Comparison of ENCODE assay signal across 1 cellular context in the genomic region with DNA sequence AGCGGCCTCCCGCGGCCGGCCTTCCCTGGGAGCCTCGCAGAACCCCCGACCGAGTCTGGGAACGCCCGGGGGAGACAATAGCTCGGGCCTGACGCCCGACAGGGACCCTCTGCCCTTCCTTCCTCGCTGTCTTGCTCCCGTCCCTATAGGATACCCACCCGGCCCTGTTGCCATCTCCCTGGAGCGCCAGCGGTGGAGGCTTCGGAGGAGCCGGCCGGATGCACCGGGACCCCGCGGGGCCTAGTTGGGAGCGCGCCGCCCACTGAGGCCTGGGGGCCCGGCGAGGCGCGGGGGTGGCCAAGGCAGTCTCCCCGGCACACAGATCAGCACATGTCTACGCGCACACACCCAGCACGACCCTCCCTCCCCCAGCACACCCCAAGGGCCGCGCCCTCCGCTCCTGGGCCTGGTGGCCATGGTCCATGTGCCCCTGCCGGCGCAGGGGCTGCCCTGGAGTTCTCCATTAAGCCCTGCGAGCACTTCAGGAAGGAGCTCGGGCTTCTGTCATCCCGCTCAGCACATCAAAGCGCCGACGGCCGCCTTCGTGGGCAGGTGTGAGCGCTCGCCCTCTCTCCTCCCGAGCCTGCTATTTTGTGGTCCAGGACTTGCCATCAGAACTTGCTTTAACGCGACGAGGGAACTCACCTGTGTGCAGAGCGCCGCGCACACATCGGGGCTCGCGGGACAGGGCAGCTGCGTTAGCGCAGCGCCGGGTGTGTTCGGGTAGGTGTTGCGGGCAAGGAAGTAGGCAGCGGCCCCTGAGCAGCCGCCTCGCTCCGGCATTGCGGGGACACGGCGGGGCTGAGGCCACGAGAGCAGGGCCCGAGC.
TF ChIP-seq lines count a peak whose summit lies in the region.

No MANE protein-coding gene starts in this region.

TF ChIP-seq in WTC11, 78 proteins besides CTCF, POLR2A, EP300 and RAD21:
- TF ChIP-seq, protein P1, sequence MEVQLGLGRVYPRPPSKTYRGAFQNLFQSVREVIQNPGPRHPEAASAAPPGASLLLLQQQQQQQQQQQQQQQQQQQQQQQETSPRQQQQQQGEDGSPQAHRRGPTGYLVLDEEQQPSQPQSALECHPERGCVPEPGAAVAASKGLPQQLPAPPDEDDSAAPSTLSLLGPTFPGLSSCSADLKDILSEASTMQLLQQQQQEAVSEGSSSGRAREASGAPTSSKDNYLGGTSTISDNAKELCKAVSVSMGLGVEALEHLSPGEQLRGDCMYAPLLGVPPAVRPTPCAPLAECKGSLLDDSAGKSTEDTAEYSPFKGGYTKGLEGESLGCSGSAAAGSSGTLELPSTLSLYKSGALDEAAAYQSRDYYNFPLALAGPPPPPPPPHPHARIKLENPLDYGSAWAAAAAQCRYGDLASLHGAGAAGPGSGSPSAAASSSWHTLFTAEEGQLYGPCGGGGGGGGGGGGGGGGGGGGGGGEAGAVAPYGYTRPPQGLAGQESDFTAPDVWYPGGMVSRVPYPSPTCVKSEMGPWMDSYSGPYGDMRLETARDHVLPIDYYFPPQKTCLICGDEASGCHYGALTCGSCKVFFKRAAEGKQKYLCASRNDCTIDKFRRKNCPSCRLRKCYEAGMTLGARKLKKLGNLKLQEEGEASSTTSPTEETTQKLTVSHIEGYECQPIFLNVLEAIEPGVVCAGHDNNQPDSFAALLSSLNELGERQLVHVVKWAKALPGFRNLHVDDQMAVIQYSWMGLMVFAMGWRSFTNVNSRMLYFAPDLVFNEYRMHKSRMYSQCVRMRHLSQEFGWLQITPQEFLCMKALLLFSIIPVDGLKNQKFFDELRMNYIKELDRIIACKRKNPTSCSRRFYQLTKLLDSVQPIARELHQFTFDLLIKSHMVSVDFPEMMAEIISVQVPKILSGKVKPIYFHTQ (CRISPR knock-in tag; IDR thresholded peaks at IDR 0.05), result no peak
- TF ChIP-seq SP1 (CRISPR knock-in tag; conservative IDR thresholded peaks at IDR 0.05) (no peak), ZNF396 (CRISPR knock-in tag; IDR thresholded peaks at IDR 0.05; ENCODE audit: borderline replicate concordance) (no peak), IRF2 (CRISPR knock-in tag; IDR thresholded peaks at IDR 0.05; ENCODE audit: borderline replicate concordance, low read depth) (no peak), EMX1 (CRISPR knock-in tag; IDR thresholded peaks at IDR 0.05) (no peak), JUN (CRISPR knock-in tag; IDR thresholded peaks at IDR 0.05) (no peak), ZNF317 (CRISPR knock-in tag; IDR thresholded peaks at IDR 0.05; ENCODE audit: borderline replicate concordance, low read depth) (no peak), NFATC4 (CRISPR knock-in tag; IDR thresholded peaks at IDR 0.05) (no peak), ZNF416 (CRISPR knock-in tag; IDR thresholded peaks at IDR 0.05) (no peak), ZNF138 (CRISPR knock-in tag; conservative IDR thresholded peaks at IDR 0.05) (no peak), PRRX2 (CRISPR knock-in tag; IDR thresholded peaks at IDR 0.05) (no peak), SOX15 (CRISPR knock-in tag; IDR thresholded peaks at IDR 0.05) (no peak), ZNF263 (CRISPR knock-in tag; IDR thresholded peaks at IDR 0.05; ENCODE audit: low read depth) (no peak), ZNF423 (CRISPR knock-in tag; IDR thresholded peaks at IDR 0.05) (no peak), RORB (CRISPR knock-in tag; IDR thresholded peaks at IDR 0.05) (no peak)
- TF ChIP-seq, protein P2, sequence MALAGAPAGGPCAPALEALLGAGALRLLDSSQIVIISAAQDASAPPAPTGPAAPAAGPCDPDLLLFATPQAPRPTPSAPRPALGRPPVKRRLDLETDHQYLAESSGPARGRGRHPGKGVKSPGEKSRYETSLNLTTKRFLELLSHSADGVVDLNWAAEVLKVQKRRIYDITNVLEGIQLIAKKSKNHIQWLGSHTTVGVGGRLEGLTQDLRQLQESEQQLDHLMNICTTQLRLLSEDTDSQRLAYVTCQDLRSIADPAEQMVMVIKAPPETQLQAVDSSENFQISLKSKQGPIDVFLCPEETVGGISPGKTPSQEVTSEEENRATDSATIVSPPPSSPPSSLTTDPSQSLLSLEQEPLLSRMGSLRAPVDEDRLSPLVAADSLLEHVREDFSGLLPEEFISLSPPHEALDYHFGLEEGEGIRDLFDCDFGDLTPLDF (CRISPR knock-in tag; IDR thresholded peaks at IDR 0.05), result no peak
- TF ChIP-seq, protein P3, sequence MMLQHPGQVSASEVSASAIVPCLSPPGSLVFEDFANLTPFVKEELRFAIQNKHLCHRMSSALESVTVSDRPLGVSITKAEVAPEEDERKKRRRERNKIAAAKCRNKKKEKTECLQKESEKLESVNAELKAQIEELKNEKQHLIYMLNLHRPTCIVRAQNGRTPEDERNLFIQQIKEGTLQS (CRISPR knock-in tag; conservative IDR thresholded peaks at IDR 0.05), result no peak
- TF ChIP-seq, protein P4, sequence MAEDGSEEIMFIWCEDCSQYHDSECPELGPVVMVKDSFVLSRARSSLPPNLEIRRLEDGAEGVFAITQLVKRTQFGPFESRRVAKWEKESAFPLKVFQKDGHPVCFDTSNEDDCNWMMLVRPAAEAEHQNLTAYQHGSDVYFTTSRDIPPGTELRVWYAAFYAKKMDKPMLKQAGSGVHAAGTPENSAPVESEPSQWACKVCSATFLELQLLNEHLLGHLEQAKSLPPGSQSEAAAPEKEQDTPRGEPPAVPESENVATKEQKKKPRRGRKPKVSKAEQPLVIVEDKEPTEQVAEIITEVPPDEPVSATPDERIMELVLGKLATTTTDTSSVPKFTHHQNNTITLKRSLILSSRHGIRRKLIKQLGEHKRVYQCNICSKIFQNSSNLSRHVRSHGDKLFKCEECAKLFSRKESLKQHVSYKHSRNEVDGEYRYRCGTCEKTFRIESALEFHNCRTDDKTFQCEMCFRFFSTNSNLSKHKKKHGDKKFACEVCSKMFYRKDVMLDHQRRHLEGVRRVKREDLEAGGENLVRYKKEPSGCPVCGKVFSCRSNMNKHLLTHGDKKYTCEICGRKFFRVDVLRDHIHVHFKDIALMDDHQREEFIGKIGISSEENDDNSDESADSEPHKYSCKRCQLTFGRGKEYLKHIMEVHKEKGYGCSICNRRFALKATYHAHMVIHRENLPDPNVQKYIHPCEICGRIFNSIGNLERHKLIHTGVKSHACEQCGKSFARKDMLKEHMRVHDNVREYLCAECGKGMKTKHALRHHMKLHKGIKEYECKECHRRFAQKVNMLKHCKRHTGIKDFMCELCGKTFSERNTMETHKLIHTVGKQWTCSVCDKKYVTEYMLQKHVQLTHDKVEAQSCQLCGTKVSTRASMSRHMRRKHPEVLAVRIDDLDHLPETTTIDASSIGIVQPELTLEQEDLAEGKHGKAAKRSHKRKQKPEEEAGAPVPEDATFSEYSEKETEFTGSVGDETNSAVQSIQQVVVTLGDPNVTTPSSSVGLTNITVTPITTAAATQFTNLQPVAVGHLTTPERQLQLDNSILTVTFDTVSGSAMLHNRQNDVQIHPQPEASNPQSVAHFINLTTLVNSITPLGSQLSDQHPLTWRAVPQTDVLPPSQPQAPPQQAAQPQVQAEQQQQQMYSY (CRISPR knock-in tag; IDR thresholded peaks at IDR 0.05), result no peak
- TF ChIP-seq, protein P5, sequence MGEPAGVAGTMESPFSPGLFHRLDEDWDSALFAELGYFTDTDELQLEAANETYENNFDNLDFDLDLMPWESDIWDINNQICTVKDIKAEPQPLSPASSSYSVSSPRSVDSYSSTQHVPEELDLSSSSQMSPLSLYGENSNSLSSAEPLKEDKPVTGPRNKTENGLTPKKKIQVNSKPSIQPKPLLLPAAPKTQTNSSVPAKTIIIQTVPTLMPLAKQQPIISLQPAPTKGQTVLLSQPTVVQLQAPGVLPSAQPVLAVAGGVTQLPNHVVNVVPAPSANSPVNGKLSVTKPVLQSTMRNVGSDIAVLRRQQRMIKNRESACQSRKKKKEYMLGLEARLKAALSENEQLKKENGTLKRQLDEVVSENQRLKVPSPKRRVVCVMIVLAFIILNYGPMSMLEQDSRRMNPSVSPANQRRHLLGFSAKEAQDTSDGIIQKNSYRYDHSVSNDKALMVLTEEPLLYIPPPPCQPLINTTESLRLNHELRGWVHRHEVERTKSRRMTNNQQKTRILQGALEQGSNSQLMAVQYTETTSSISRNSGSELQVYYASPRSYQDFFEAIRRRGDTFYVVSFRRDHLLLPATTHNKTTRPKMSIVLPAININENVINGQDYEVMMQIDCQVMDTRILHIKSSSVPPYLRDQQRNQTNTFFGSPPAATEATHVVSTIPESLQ (CRISPR knock-in tag; IDR thresholded peaks at IDR 0.05), result no peak
- TF ChIP-seq, protein P6, sequence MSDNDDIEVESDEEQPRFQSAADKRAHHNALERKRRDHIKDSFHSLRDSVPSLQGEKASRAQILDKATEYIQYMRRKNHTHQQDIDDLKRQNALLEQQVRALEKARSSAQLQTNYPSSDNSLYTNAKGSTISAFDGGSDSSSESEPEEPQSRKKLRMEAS (CRISPR knock-in tag; IDR thresholded peaks at IDR 0.05), result no peak
